Comparison of ENCODE assay signal across 9 cellular contexts in genomic region chr9:11708899-11709298, GRCh38.
"Had no signal": no experiment of that assay in that cellular context is flagged by ENCODE, and none has a peak within 500 bp of the region (broad histone marks: within the 10 kb centered on the region; RNA-seq: fewer than 3 reads in every experiment).

No MANE protein-coding gene starts in this region.

- H3K36me3 ChIP-seq: HAP-1 had no signal

- H3K9ac ChIP-seq: GM23248 had no signal

- H3K4me2 ChIP-seq: GM23338 had no signal

- H3K4me3 ChIP-seq: GM23248, GM23338, HAP-1 had no signal

- H3K4me1 Mint-ChIP-seq: GM23338, H9 had no signal

- H3K4me3 Mint-ChIP-seq: GM23338, H9, HFFc6 had no signal

- DNase-seq: GM23248, GOT3, H7, H9, HCEC 1CT, HFFc6 had no signal

- H3K27ac Mint-ChIP-seq: GM23338, H9, HFFc6 had no signal

- H3K9me3 ChIP-seq: HAP-1 had no signal

- H3K27ac ChIP-seq: GM23248 had no signal

- ATAC-seq: GM23338, HCT116 had no signal

- H2AFZ ChIP-seq: GM23248, GM23338 had no signal
